Comparison of ENCODE assay signal across 35 cellular contexts in the genomic region with DNA sequence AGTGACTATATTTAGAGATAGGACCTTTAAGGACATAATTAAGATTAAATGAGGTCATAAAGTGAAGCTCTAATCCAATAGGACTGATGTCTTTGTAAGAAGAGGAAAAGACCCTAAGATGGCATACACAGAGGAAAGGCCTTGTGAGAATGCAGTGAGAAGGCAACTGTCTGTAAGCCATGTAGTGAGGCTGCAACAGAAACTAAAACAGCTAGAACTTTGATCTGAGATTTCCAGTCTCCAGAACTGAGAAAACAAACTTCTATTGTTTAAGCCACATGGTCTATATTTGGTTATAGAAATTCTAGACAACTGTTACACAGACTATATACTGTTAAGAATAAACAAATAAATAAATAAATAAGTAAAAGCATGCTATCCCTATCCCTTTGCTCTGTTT.
"Had no signal": no experiment of that assay in that cellular context is flagged by ENCODE, and none has a peak within 500 bp of the region (broad histone marks: within the 10 kb centered on the region; RNA-seq: fewer than 3 reads in every experiment).

No MANE protein-coding gene starts in this region.

- H3K9me3 ChIP-seq: MG63 had no signal

- H3K36me3 ChIP-seq: MG63 had no signal

- H3K9ac ChIP-seq: KMS-11 had no signal

- H3K4me3 ChIP-seq: MG63 had no signal

- H3K27ac ChIP-seq: KMS-11 had no signal

- DNase-seq: Karpas-422, Kasumi-1, KG1, MG63, MV-4-11, NCI-H1048, NCI-H1092, NCI-H1092 treated with DMSO at 0.1 percent for 48 hours, NCI-H1105, NCI-H1105 treated with DMSO at 0.1 percent for 48 hours, NCI-H1417, NCI-H1417 treated with DMSO at 0.1 percent for 48 hours, NCI-H1436, NCI-H1436 treated with DMSO at 0.1 percent for 48 hours, NCI-H146, NCI-H1694, NCI-H1694 treated with DMSO at 0.1 percent for 48 hours, NCI-H187, NCI-H187 treated with DMSO at 0.1 percent for 48 hours, NCI-H1930, NCI-H2029, NCI-H2029 treated with DMSO at 0.1 percent for 48 hours, NCI-H2081, NCI-H2081 treated with DMSO at 0.1 percent for 48 hours, NCI-H2107, NCI-H2171, NCI-H2171 treated with DMSO at 0.1 percent for 48 hours, NCI-H2227 treated with DMSO at 0.1 percent for 48 hours, NCI-H226, NCI-H345, NCI-H446, NCI-H446 treated with DMSO at 0.1 percent for 48 hours, NCI-H510A, NCI-H510A treated with DMSO at 0.1 percent for 48 hours had no signal

- H3K4me2 ChIP-seq: KMS-11 had no signal

- H3K27me3 ChIP-seq: MG63 had no signal
